In the genomic region with DNA sequence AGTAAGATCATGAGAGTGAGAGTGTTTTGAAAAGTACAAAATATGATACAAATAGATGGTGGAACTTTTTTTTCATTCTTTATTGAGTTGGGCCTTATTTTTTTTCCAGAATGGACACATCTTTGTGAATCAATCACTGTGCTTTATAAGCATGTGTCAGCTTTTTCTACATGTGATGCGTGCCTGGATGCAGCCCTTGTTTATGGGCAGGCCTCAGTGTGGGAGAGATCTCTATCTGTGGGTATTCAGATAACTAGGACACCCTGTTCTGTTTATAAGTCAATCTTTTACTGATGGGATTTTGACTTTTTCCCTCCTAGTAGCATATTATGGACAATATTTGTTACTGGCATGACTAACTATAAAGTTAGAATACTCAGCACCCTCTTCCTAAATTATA, we compare ENCODE assay signal across 19 cellular contexts. TPM values are rescaled to one million over a fixed set of nuclear protein-coding genes. Genes with fewer than 3 reads are reported as not detected.
A peak's percentile ranks its signal among the peaks of the same experiment; 100 is the strongest.
DNase-seq lines count a peak whose midpoint lies in the region; ATAC-seq and TF ChIP-seq lines count a peak whose summit lies in the region.
"Had no signal": no experiment of that assay in that cellular context is flagged by ENCODE, and none has a peak within 500 bp of the region (broad histone marks: within the 10 kb centered on the region; RNA-seq: fewer than 3 reads in every experiment).

No MANE protein-coding gene starts in this region.

- H3K27ac ChIP-seq in PC-9 (no peak overlapping the region), right cardiac atrium (ENCODE audit: low read length) (no peak overlapping the region)
- H3K27ac ChIP-seq: SK-N-MC had no signal

- H3K27me3 ChIP-seq in PC-9 (ENCODE audit: insufficient read depth, low read depth), result 0 out of 2 replicates have a peak, but pooled peaks cover 2% of the 10 kb centered on the region
- no peaks in the 10 kb centered on the region for H3K27me3 ChIP-seq in right cardiac atrium (ENCODE audit: control insufficient read depth, insufficient read depth)
- H3K27me3 ChIP-seq: upper lobe of right lung had no signal

- H3K9me2 ChIP-seq in PC-9 (ENCODE audit: insufficient read depth), result no peaks in the 10 kb centered on the region

- peaks cover 9% of the 10 kb centered on the region for H3K9me3 Mint-ChIP-seq in activated CD8-positive, alpha-beta T cell treated with anti-CD3 and anti-CD28 coated beads for 36 hours
- no peaks in the 10 kb centered on the region for H3K9me3 Mint-ChIP-seq in immature natural killer cell

- CTCF ChIA-PET in activated CD8-positive, alpha-beta T cell treated with anti-CD3 and anti-CD28 coated beads for 36 hours (lab: Charles Lee), result interaction anchor here (1.0 to 1.8 kb wide), 4 partner anchors 25 to 107 kb away, joined by 3 to 7 read pairs (median 4); no protein-coding TSS in a partner anchor
- CTCF ChIA-PET in PC-9 (lab: Charles Lee), result no interaction called here

- no peak for TF ChIP-seq CTCF in activated CD8-positive, alpha-beta T cell treated with anti-CD3 and anti-CD28 coated beads for 36 hours (IDR thresholded peaks at IDR 0.05)
- no peak for TF ChIP-seq CTCF in PC-9 (conservative IDR thresholded peaks at IDR 0.05)

- H3K4me3 ChIP-seq in PC-9, result no peak overlapping the region
- no peak overlapping the region for H3K4me3 ChIP-seq in right cardiac atrium (ENCODE audit: low read length)
- H3K4me3 ChIP-seq: SK-N-MC, upper lobe of right lung had no signal

- H3K4me3 Mint-ChIP-seq in activated CD8-positive, alpha-beta T cell treated with anti-CD3 and anti-CD28 coated beads for 36 hours, result peak overlapping the region; percentile 45
- H3K4me3 Mint-ChIP-seq in immature natural killer cell, result peak overlapping the region in 4 of 5 donors; percentile 24 to 86 (median 51)

- BruUV-seq in PC-9 (replicated peaks; lab: Mats Ljungman, UMichigan), result no TSS peak

- no peaks in the 10 kb centered on the region for H3K9me3 ChIP-seq in PC-9 (ENCODE audit: insufficient read depth, low read depth)
- no peaks in the 10 kb centered on the region for H3K9me3 ChIP-seq in right cardiac atrium (ENCODE audit: control insufficient read depth, low read length)
- H3K9me3 ChIP-seq: upper lobe of right lung had no signal

- peaks cover 11% of the 10 kb centered on the region for H3K36me3 Mint-ChIP-seq in activated CD8-positive, alpha-beta T cell treated with anti-CD3 and anti-CD28 coated beads for 36 hours (ENCODE audit: low read depth)
- no peaks in the 10 kb centered on the region for H3K36me3 Mint-ChIP-seq in immature natural killer cell

- H3K36me3 ChIP-seq in PC-9 (ENCODE audit: low read depth), result no peaks in the 10 kb centered on the region
- H3K36me3 ChIP-seq: upper lobe of right lung had no signal

- POLR2A ChIA-PET in activated CD8-positive, alpha-beta T cell treated with anti-CD3 and anti-CD28 coated beads for 36 hours (lab: Charles Lee), result interaction anchor here (0.9 to 9.7 kb wide), 9 partner anchors 9 to 98 kb away, joined by 3 to 133 read pairs (median 4); no protein-coding TSS in a partner anchor
- POLR2A ChIA-PET in PC-9 (lab: Charles Lee; ENCODE audit: unreplicated experiment), result no interaction called here

- no peaks in the 10 kb centered on the region for H3K4me1 ChIP-seq in PC-9 (replicated peaks; ENCODE audit: insufficient read depth)
- H3K4me1 ChIP-seq in right cardiac atrium (ENCODE audit: control insufficient read depth, insufficient read depth, low read length), result no peaks in the 10 kb centered on the region
- H3K4me1 ChIP-seq: upper lobe of right lung had no signal

- no peaks in the 10 kb centered on the region for H3K79me2 ChIP-seq in PC-9 (ENCODE audit: low read depth)

- no peaks in the 10 kb centered on the region for H3K27me3 Mint-ChIP-seq in activated CD8-positive, alpha-beta T cell treated with anti-CD3 and anti-CD28 coated beads for 36 hours
- peaks cover 0 to 2% (median under 1%) of the 10 kb centered on the region in 3 donors for H3K27me3 Mint-ChIP-seq in immature natural killer cell (ENCODE audit: low read depth in 3 of 3)

- WGBS in right cardiac atrium, result 80% methylated on average over 1 of the region's 1 CpG

- peak; percentile 40 for DNase-seq in activated naive CD4-positive, alpha-beta T cell treated with Interleukin-2 at 50 U/mL for 16 hours
- no peak for DNase-seq in activated naive CD4-positive, alpha-beta T cell treated with anti-CD3 and anti-CD28 coated beads, Interleukin-2, amount 50 U/mL, for 16 hours
- peak; percentile 59 for DNase-seq in activated CD8-positive, alpha-beta T cell treated with anti-CD3 and anti-CD28 coated beads for 36 hours
- no peak for DNase-seq in immature natural killer cell
- no peak for DNase-seq in PC-9
- no peak for DNase-seq in right cardiac atrium
- no peak for DNase-seq in NCI-H82 treated with DMSO at 0.1 percent for 48 hours (lab: John Stamatoyannopoulos, UW; ENCODE audit: unreplicated experiment)
- DNase-seq: EL, KG1, NCI-H1105, NCI-H2107, NCI-H526, upper lobe of right lung had no signal

- intact Hi-C loops in activated CD8-positive, alpha-beta T cell treated with anti-CD3 and anti-CD28 coated beads for 36 hours (cut with micrococcal nuclease), result loop anchor here (10.0 kb wide), 1 partner anchor 117 kb away; no protein-coding TSS in a partner anchor
- intact Hi-C loops in PC-9 (cut with micrococcal nuclease; ENCODE audit: unreplicated experiment), result no loop called here
- intact Hi-C loops in right cardiac atrium (cut with DNase I), result no loop called here

- peaks cover 83% of the 10 kb centered on the region for H3K4me1 Mint-ChIP-seq in activated CD8-positive, alpha-beta T cell treated with anti-CD3 and anti-CD28 coated beads for 36 hours (ENCODE audit: low read depth)
- peaks cover 71 to 74% of the 10 kb centered on the region in 2 donors for H3K4me1 Mint-ChIP-seq in immature natural killer cell

- no peak for ATAC-seq in activated CD8-positive, alpha-beta T cell treated with anti-CD3 and anti-CD28 coated beads for 36 hours
- no peak for ATAC-seq in right cardiac atrium
- ATAC-seq in GM18907 (IDR thresholded peaks at IDR 0.05; ENCODE audit: unreplicated experiment), result no peak
- ATAC-seq: esophagus mucosa, HCT116, Panc1, upper lobe of right lung had no signal

- no peak overlapping the region for H3K4me2 ChIP-seq in PC-9

- H4K20me1 ChIP-seq in PC-9 (ENCODE audit: insufficient read depth), result no peaks in the 10 kb centered on the region

- no peaks in the 10 kb centered on the region for H3F3A ChIP-seq in PC-9 (ENCODE audit: insufficient read depth, low read depth)

- H3K27ac Mint-ChIP-seq in activated CD8-positive, alpha-beta T cell treated with anti-CD3 and anti-CD28 coated beads for 36 hours, result peak overlapping the region; percentile 92
- H3K27ac Mint-ChIP-seq in immature natural killer cell, result peak overlapping the region; percentile 87 to 98 (median 96)

- H2AFZ ChIP-seq in PC-9, result no peak overlapping the region

RNA-seq across cellular contexts. Expression of a gene that starts 42.9 kb away (rescaled TPM):
- 100 to 1,000 TPM; 277 to 295 TPM for total RNA-seq in activated CD8-positive, alpha-beta T cell treated with anti-CD3 and anti-CD28 coated beads for 36 hours
- polyA plus RNA-seq in immature natural killer cell, result 100 to 1,000 TPM in 1 of 3 donors, 10 to 100 TPM in 2; 79.5 to 307 (median 91.3) TPM
- total RNA-seq in PC-9 (2021), result not detected in 2 replicates
- 1 to 10 TPM; 3.4 to 6.8 (median 4.2) TPM for total RNA-seq in right cardiac atrium
- polyA plus RNA-seq in right cardiac atrium, result 0.54 TPM
- total RNA-seq: glomerular endothelial cell had no signal

Comparison
In these comparisons a context has a peak if more than half of its experiments do, and no peak if none do; other contexts are left out.
1. DNase-seq: peak in activated naive CD4-positive, alpha-beta T cell treated with Interleukin-2 at 50 U/mL for 16 hours (single experiment) and activated CD8-positive, alpha-beta T cell treated with anti-CD3 and anti-CD28 coated beads for 36 hours (single experiment); none in activated naive CD4-positive, alpha-beta T cell treated with anti-CD3 and anti-CD28 coated beads, Interleukin-2, amount 50 U/mL, for 16 hours (single experiment), immature natural killer cell (0 of 3), PC-9 (0 of 2), right cardiac atrium (0 of 3) and NCI-H82 treated with DMSO at 0.1 percent for 48 hours (single experiment).
2. RNA of a gene that starts 42.9 kb away (total RNA-seq): 277 to 295 TPM in activated CD8-positive, alpha-beta T cell treated with anti-CD3 and anti-CD28 coated beads for 36 hours; 3.4 to 6.8 TPM in right cardiac atrium and not detected in PC-9; every median in the first group is over 10 times any median in the second.